ENCODE assay signal across 13 cellular contexts in the genomic region with DNA sequence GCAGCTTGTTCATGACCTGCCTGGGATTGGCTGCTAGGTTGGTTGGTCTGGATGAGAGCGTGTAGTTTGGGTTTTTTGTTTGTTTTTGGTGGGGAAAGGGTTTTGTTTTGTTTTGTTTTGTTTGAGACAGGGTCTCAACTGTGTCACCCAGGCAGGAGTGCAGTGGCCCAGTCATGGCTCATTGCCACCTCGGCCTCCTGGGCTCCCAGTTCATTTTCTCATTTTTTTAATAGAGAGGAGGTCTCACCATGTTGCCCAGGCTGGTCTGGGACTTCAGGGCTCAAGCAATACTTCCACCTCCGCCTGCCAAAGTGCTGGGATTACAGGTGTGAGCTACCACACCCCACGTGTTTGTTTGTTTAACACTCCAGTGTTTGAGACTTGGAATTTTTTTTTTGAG. TPM values are rescaled to one million over a fixed set of nuclear protein-coding genes. Genes with fewer than 3 reads are reported as not detected.
A peak's percentile ranks its signal among the peaks of the same experiment; 100 is the strongest.
DNase-seq lines count a peak whose midpoint lies in the region; ATAC-seq and TF ChIP-seq lines count a peak whose summit lies in the region.
"Had no signal": no experiment of that assay in that cellular context is flagged by ENCODE, and none has a peak within 500 bp of the region (broad histone marks: within the 10 kb centered on the region; RNA-seq: fewer than 3 reads in every experiment).

No MANE protein-coding gene starts in this region.

- H3K4me3 ChIP-seq in right atrium auricular region (no peak overlapping the region), SK-N-MC (peak overlapping the region; percentile 87; the same call in 1 of the 2 replicates), fibroblast of lung (replicated peaks in 1 of 4; ENCODE audit: control extremely low read depth in 1 of 4, insufficient read depth in 1 of 4, low read depth in 3 of 4, low read length in 4 of 4) (peak overlapping the region in 1 of 4 experiments; percentile 25), vagina (no peak overlapping the region)
- H3K4me3 ChIP-seq: lower lobe of right lung had no signal

- H4K20me1 ChIP-seq in fibroblast of lung (ENCODE audit: control insufficient read depth, extremely low read depth, insufficient read depth, low read length) = peaks cover 2% of the 10 kb centered on the region

- no peaks in the 10 kb centered on the region for H3K9me3 ChIP-seq in right atrium auricular region
- H3K9me3 ChIP-seq in SK-N-MC (ENCODE audit: low read depth, low read length) = no peaks in the 10 kb centered on the region
- H3K9me3 ChIP-seq in fibroblast of lung (ENCODE audit: control insufficient read depth, insufficient read depth, low read depth, low read length) = no peaks in the 10 kb centered on the region
- no peaks in the 10 kb centered on the region for H3K9me3 ChIP-seq in vagina
- H3K9me3 ChIP-seq: lower lobe of right lung had no signal

- ATAC-seq in left cardiac atrium = no peak
- no peak for ATAC-seq in GM19324 (IDR thresholded peaks at IDR 0.05; ENCODE audit: low FRiP score, unreplicated experiment)
- ATAC-seq: lower lobe of right lung had no signal

- peak overlapping the region in 1 of 2 donors; percentile 12 for H3K27ac ChIP-seq in right atrium auricular region
- H3K27ac ChIP-seq in SK-N-MC = peak overlapping the region; percentile 90; the same call in 1 of the 2 replicates
- peak overlapping the region; percentile 8 for H3K27ac ChIP-seq in fibroblast of lung (ENCODE audit: insufficient read depth, low read length)
- H3K27ac ChIP-seq in vagina = peak overlapping the region; percentile 47
- H3K27ac ChIP-seq: C4-2B, lower lobe of right lung had no signal

- H3K27me3 ChIP-seq in right atrium auricular region (no peaks in the 10 kb centered on the region), fibroblast of lung (ENCODE audit: control insufficient read depth, insufficient read depth, low read length) (no peaks in the 10 kb centered on the region), vagina (no peaks in the 10 kb centered on the region)

- TF ChIP-seq POLR2A in vagina (IDR thresholded peaks at IDR 0.05) = no peak

- peak overlapping the region; percentile 28 for H3K4me2 ChIP-seq in fibroblast of lung (ENCODE audit: extremely low read depth, insufficient read depth, low read length)

- peaks cover 80% of the 10 kb centered on the region for H3K79me2 ChIP-seq in fibroblast of lung (ENCODE audit: control insufficient read depth, insufficient read depth, low read length)

- TF ChIP-seq CTCF in right atrium auricular region (IDR thresholded peaks at IDR 0.05) (no peak), fibroblast of lung (conservative IDR thresholded peaks at IDR 0.05 in 1 of 2, IDR thresholded peaks at IDR 0.05 in 1 of 2; ENCODE audit: low read depth in 1 of 2, low read length in 2 of 2) (no peak), vagina (IDR thresholded peaks at IDR 0.05) (no peak), mesothelial cell of epicardium (IDR thresholded peaks at IDR 0.05; ENCODE audit: unreplicated experiment) (no peak)

- peaks cover 32% of the 10 kb centered on the region for H3K4me1 Mint-ChIP-seq in mesothelial cell of epicardium

- H3K27me3 Mint-ChIP-seq in mesothelial cell of epicardium (ENCODE audit: low read depth) = no peaks in the 10 kb centered on the region

- DNase-seq in right atrium auricular region (ENCODE audit: low spot score) (peak; percentile 44), left cardiac atrium (no peak), SK-N-MC (ENCODE audit: low read depth, low spot score) (no peak), fibroblast of lung (ENCODE audit: low read depth in 2 of 2) (no peak), vagina (ENCODE audit: extremely low spot score in 2 of 2) (no peak), RKO (ENCODE audit: low spot score) (no peak), mesothelial cell of epicardium (ENCODE audit: low spot score in 2 of 2, unreplicated experiment in 2 of 2) (no peak)
- DNase-seq: lower lobe of right lung; NCI-H226; stimulated activated CD4-positive, alpha-beta T cell treated with anti-CD3 and anti-CD28 coated beads, Interleukin-1b, Interleukin-23, amount 100 ng/mL, for 48 hours; stimulated activated naive CD4-positive, alpha-beta T cell had no signal

- H3K4me1 ChIP-seq in right atrium auricular region (peaks cover 0 to 51% of the 10 kb centered on the region in 2 donors), fibroblast of lung (ENCODE audit: control insufficient read depth, extremely low read depth, insufficient read depth, low read length) (peaks cover 18% of the 10 kb centered on the region), vagina (peaks cover 69% of the 10 kb centered on the region)

- H3K9ac ChIP-seq in SK-N-MC (ENCODE audit: insufficient read length) = no peak overlapping the region
- H3K9ac ChIP-seq in fibroblast of lung (ENCODE audit: insufficient read depth, low read length) = no peak overlapping the region

- no peak overlapping the region for H3K4me3 Mint-ChIP-seq in mesothelial cell of epicardium

- H2AFZ ChIP-seq in fibroblast of lung (ENCODE audit: low read length) = no peak overlapping the region

- H3K36me3 ChIP-seq in right atrium auricular region (peaks cover 10% of the 10 kb centered on the region), SK-N-MC (ENCODE audit: insufficient read depth, low read length) (peaks cover 33% of the 10 kb centered on the region), fibroblast of lung (ENCODE audit: control insufficient read depth, insufficient read depth, low read length) (peaks cover 4% of the 10 kb centered on the region), vagina (peaks cover 0 to 10% of the 10 kb centered on the region in 2 donors)

- intact Hi-C loops in left cardiac atrium (cut with DNase I) = loop anchor here (10.0 kb wide), 1 partner anchor 203 kb away; a partner anchor contains a TSS
- intact Hi-C loops in vagina (cut with DNase I) = no loop called here

- H3K27ac Mint-ChIP-seq in mesothelial cell of epicardium = no peak overlapping the region

- no peaks in the 10 kb centered on the region for H3K9me3 Mint-ChIP-seq in mesothelial cell of epicardium

- H3K36me3 Mint-ChIP-seq in mesothelial cell of epicardium = peaks cover 10% of the 10 kb centered on the region

RNA-seq across cellular contexts. Expression of a gene that starts 3.8 kb away (rescaled TPM):
- total RNA-seq in right atrium auricular region (100 to 1,000 TPM; 388 to 445 TPM), left cardiac atrium (100 to 1,000 TPM; 298 to 361 TPM), fibroblast of lung (394 and 677 TPM in 2 replicates), vagina (499 TPM), mesothelial cell of epicardium (460 to 515 TPM (median 465 TPM) in 3 replicates)
- 128 and 186 TPM in 2 replicates for polyA plus RNA-seq in fibroblast of lung
- polyA plus RNA-seq in fibroblast of lung (2012) = 362 and 387 TPM in 2 replicates
- polyA minus RNA-seq in fibroblast of lung (ENCODE audit: low replicate concordance) = 1,364 and 1,482 TPM in 2 replicates
